Comparison of ENCODE assay signal across 8 cellular contexts in genomic region chr1:45803781-45804670, GRCh38. TPM values are rescaled to one million over a fixed set of nuclear protein-coding genes. Genes with fewer than 3 reads are reported as not detected.
DNase-seq lines count a peak whose midpoint lies in the region; ATAC-seq and TF ChIP-seq lines count a peak whose summit lies in the region.
"Not testable (repeated sequence)": the region's sequence is repeated elsewhere in the genome, so short reads cannot be mapped to it uniquely, and the experiment has no call there.

No MANE protein-coding gene starts in this region.

- WGBS in lower leg skin, 2 donors: 2 to 3% methylated on average over 20 to 24 of the region's 60 CpGs

- H3K27ac Mint-ChIP-seq in CD14-positive monocyte: peak overlapping the region in 6 of 7 donors; percentile 6 to 89 (median 78)

- not testable (repeated sequence) for H3K9me3 Mint-ChIP-seq in CD14-positive monocyte; activated T-cell treated with anti-CD3 and anti-CD28 coated beads, Interleukin-2, amount 50 U/mL, for 4 hours

- H3K36me3 Mint-ChIP-seq in CD14-positive monocyte: peaks cover 6 to 20% of the 10 kb centered on the region in 2 donors
- not testable (repeated sequence) for H3K36me3 Mint-ChIP-seq in activated T-cell treated with anti-CD3 and anti-CD28 coated beads, Interleukin-2, amount 50 U/mL, for 4 hours (ENCODE audit: insufficient read depth)

- H3K27me3 Mint-ChIP-seq in CD14-positive monocyte (ENCODE audit: low read depth in 3 of 3); activated T-cell treated with anti-CD3 and anti-CD28 coated beads, Interleukin-2, amount 50 U/mL, for 4 hours (ENCODE audit: low read depth): not testable (repeated sequence)

- peak overlapping the region; percentile 90 to 97 for H3K4me3 Mint-ChIP-seq in CD14-positive monocyte
- H3K4me3 Mint-ChIP-seq in activated T-cell treated with anti-CD3 and anti-CD28 coated beads, Interleukin-2, amount 50 U/mL, for 4 hours: peak overlapping the region; percentile 87

- TF ChIP-seq POLR2A in erythroblast (IDR thresholded peaks at IDR 0.05; ENCODE audit: low read length): peak; percentile 2
- TF ChIP-seq POLR2A in lower leg skin (IDR thresholded peaks at IDR 0.05): not testable (repeated sequence)

- peak; percentile 33 for ATAC-seq in GM19452 (IDR thresholded peaks at IDR 0.05; ENCODE audit: unreplicated experiment)
- ATAC-seq in HG03342 (IDR thresholded peaks at IDR 0.05; ENCODE audit: unreplicated experiment): peak; percentile 25
- peak; percentile 35 to 44 for ATAC-seq in activated T-cell treated with anti-CD3 and anti-CD28 coated beads, Interleukin-2, amount 50 U/mL, for 4 hours

- intact Hi-C loops in CD14-positive monocyte (cut with micrococcal nuclease): loop anchor here (2.0 to 5.0 kb wide), 3 partner anchors 52 to 117 kb away; partner anchors contain the start of genes IPP (in 2 of the 2), GPBP1L1 (in 1 of the 2) and TMEM69 (in 1 of the 2)
- intact Hi-C loops in lower leg skin (cut with DNase I; ENCODE audit: low total_unique reads): not testable (repeated sequence)

- not testable (repeated sequence) for DNase-seq in CD14-positive monocyte (ENCODE audit: low spot score); lower leg skin (ENCODE audit: low spot score in 2 of 2)
- DNase-seq in NCI-H82 (lab: John Stamatoyannopoulos, UW) (peak; percentile 62), erythroblast (lab: John Stamatoyannopoulos, UW) (peak; percentile 26 to 57)
- peak; percentile 10 for DNase-seq in activated T-cell treated with anti-CD3 and anti-CD28 coated beads, Interleukin-2, amount 50 U/mL, for 4 hours
- peak; percentile 10 for DNase-seq in stimulated activated CD4-positive, alpha-beta T cell treated with anti-CD3 and anti-CD28 coated beads, Interleukin-1b, Interleukin-23, amount 100 ng/mL, for 48 hours

- TF ChIP-seq CTCF in CD14-positive monocyte (IDR thresholded peaks at IDR 0.05); lower leg skin (IDR thresholded peaks at IDR 0.05): not testable (repeated sequence)

- H3K4me3 ChIP-seq in lower leg skin (ENCODE audit: low read depth, poor library complexity, severe bottlenecking): peak overlapping the region; percentile 23

- peaks cover 32% of the 10 kb centered on the region for H3K4me1 Mint-ChIP-seq in CD14-positive monocyte
- peaks cover 21% of the 10 kb centered on the region for H3K4me1 Mint-ChIP-seq in activated T-cell treated with anti-CD3 and anti-CD28 coated beads, Interleukin-2, amount 50 U/mL, for 4 hours (ENCODE audit: low read depth)

RNA-seq across cellular contexts. Expression of gene MAST2, which starts 0.6 kb away (rescaled TPM):
- polyA plus RNA-seq in CD14-positive monocyte: 1 to 10 TPM; 1.0 to 2.5 TPM
- total RNA-seq in activated T-cell treated with anti-CD3 and anti-CD28 coated beads, Interleukin-2, amount 50 U/mL, for 4 hours: 10 to 100 TPM; 15.7 to 19.3 (median 17.6) TPM
- 10 to 100 TPM in 3 of 4 donors, 1 to 10 TPM in 1; 6.6 to 22.6 (median 13.9) TPM for total RNA-seq in lower leg skin

RNA-seq across cellular contexts. Expression of gene IPP, which starts 53.6 kb away (rescaled TPM):
- 1 to 10 TPM; 1.4 TPM for polyA plus RNA-seq in CD14-positive monocyte
- total RNA-seq in activated T-cell treated with anti-CD3 and anti-CD28 coated beads, Interleukin-2, amount 50 U/mL, for 4 hours: 10 to 100 TPM; 11.3 to 11.7 (median 11.6) TPM
- total RNA-seq in lower leg skin: 10 to 100 TPM in 2 of 4 donors, 1 to 10 TPM in 2; 6.1 to 11.7 (median 9.9) TPM
